Comparison of ENCODE assay signal across 8 cellular contexts in the genomic region with DNA sequence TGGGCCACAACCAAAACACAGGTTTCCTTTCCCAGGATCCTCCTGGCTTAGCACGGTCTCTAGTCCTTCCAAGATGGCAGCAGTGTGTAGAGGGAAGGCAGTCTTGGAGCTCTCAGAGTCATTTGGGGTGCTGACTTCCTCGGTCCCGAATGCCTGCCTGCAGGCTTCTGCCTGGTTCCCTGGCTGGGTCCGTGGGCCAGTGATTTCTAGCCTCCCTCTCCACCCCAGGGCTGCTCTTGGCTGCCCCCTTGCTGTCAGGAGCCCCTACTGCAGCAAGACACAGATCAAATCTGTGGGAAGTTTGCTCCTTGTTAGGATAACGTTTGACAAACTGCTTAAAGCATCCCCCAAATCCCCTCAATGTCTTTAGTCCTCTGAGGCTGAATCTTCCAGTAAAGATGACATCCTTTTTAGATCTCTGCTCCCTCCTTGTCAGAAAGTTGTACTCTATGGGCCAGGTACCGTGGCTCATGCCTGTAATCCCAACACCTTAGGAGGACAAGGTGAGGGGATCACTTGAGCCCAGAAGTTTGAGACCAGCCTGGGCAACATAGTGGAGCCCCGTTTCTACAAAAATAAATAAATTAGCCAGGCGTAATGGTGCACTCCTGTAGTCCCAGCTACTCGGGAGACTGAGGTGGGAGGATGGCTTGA.
DNase-seq lines count a peak whose midpoint lies in the region; ATAC-seq, FAIRE-seq and TF ChIP-seq lines count a peak whose summit lies in the region.

No MANE protein-coding gene starts in this region.

- H3K9me3 Mint-ChIP-seq in GM23338 (peaks cover 8% of the 10 kb centered on the region; the same call in 2 of the 3 replicates), astrocyte (ENCODE audit: unreplicated experiment) (peaks cover 30% of the 10 kb centered on the region)

- ATAC-seq in GM23338 (peak; percentile 99), GM21825 (IDR thresholded peaks at IDR 0.05; ENCODE audit: unreplicated experiment) (no peak), HG02973 (IDR thresholded peaks at IDR 0.05; ENCODE audit: unreplicated experiment) (no peak)

- POLR2A ChIA-PET in SK-N-SH (lab: Yijun Ruan, JAX): no interaction called here

- H3K4me3 ChIP-seq in AG10803 (ENCODE audit: low read length) (no peak overlapping the region), GM23338 (no peak overlapping the region), SK-N-SH (ENCODE audit: low read depth in 2 of 2, low read length in 1 of 2) (peak overlapping the region in 1 of 2 experiments; percentile 27; a peak in 1 of 4 replicates), astrocyte (ENCODE audit: insufficient read depth, low read depth, low read length) (no peak overlapping the region)

- H3K4me3 Mint-ChIP-seq in GM23338: no peak overlapping the region; the same call in 2 of the 3 replicates
- H3K4me3 Mint-ChIP-seq in astrocyte (ENCODE audit: unreplicated experiment): no peak overlapping the region

- DNase-seq in AG10803 (ENCODE audit: low read depth) (peak; percentile 9), GM23338 (ENCODE audit: low spot score) (peak; percentile 86), SK-N-SH (peak; percentile 72), astrocyte (ENCODE audit: low read depth) (no peak), inferior parietal cortex (ENCODE audit: extremely low spot score) (peak; percentile 59)
- DNase-seq in stimulated activated CD4-positive, alpha-beta T cell treated with anti-CD3 and anti-CD28 coated beads, Interleukin-4, amount 100 ng/mL, for 1 hour: peak; percentile 50

- FAIRE-seq in astrocyte (lab: Jason Lieb, UNC): no peak

- H3K36me3 ChIP-seq in GM23338 (ENCODE audit: insufficient read depth) (no peaks in the 10 kb centered on the region), SK-N-SH (replicated peaks in 1 of 2; ENCODE audit: control insufficient read depth in 1 of 2, insufficient read depth in 2 of 2, low read length in 1 of 2) (peaks cover 0 to 5% of the 10 kb centered on the region in 2 experiments), astrocyte (ENCODE audit: insufficient read depth, low read length) (no peaks in the 10 kb centered on the region)

- H3K4me1 Mint-ChIP-seq in GM23338: peaks cover 5% of the 10 kb centered on the region; the same call in 2 of the 3 replicates
- peaks cover 5% of the 10 kb centered on the region for H3K4me1 Mint-ChIP-seq in astrocyte (ENCODE audit: low read depth, unreplicated experiment)

- H3K9me3 ChIP-seq in SK-N-SH (peaks cover 7% of the 10 kb centered on the region; the same call in 1 of the 2 replicates), astrocyte (ENCODE audit: insufficient read depth, low read depth, low read length) (no peaks in the 10 kb centered on the region)

- H3K9ac ChIP-seq in SK-N-SH (no peak overlapping the region), astrocyte (ENCODE audit: low read length) (no peak overlapping the region)

- CTCF ChIA-PET in SK-N-SH (lab: Yijun Ruan, JAX): interaction anchor here (1.0 to 2.2 kb wide), 3 partner anchors 11 to 25 kb away, joined by 3 to 5 read pairs (median 4); no protein-coding TSS in a partner anchor

- H3K4me1 ChIP-seq in GM23338 (ENCODE audit: insufficient read depth) (no peaks in the 10 kb centered on the region; the same call in 1 of the 2 replicates), SK-N-SH (ENCODE audit: control insufficient read depth in 1 of 2, insufficient read depth in 2 of 2, low read depth in 1 of 2, low read length in 1 of 2) (no peaks in the 10 kb centered on the region; a peak in 1 of 4 replicates), astrocyte (ENCODE audit: insufficient read depth, low read length) (no peaks in the 10 kb centered on the region)

- H3K27ac ChIP-seq in GM23338 (ENCODE audit: low read depth) (no peak overlapping the region), SK-N-SH (ENCODE audit: low read depth in 2 of 2, low read length in 1 of 2) (no peak overlapping the region), astrocyte (ENCODE audit: low read depth, low read length) (no peak overlapping the region)

- H2AFZ ChIP-seq in GM23338 (peak overlapping the region; percentile 97), SK-N-SH (ENCODE audit: low read depth) (no peak overlapping the region), astrocyte (ENCODE audit: low read depth, low read length) (peak overlapping the region; percentile 52)

- H3K9me2 ChIP-seq in GM23338 (ENCODE audit: insufficient read depth) (0 out of 2 replicates have a peak, but pooled peaks cover 4% of the 10 kb centered on the region), SK-N-SH (no peaks in the 10 kb centered on the region)

- TF ChIP-seq CTCF in AG10803 (conservative IDR thresholded peaks at IDR 0.05; ENCODE audit: low read length) (peak; percentile 73), GM23338 (conservative IDR thresholded peaks at IDR 0.05; ENCODE audit: low read depth in 2 of 2) (peak; percentile 95), SK-N-SH (IDR thresholded peaks at IDR 0.05) (peak; percentile 76), astrocyte (IDR thresholded peaks at IDR 0.05; ENCODE audit: insufficient read depth, low read depth, low read length) (peak; percentile 83)

- H3F3A ChIP-seq in GM23338 (replicated peaks; ENCODE audit: low read depth) (no peaks in the 10 kb centered on the region), SK-N-SH (replicated peaks; ENCODE audit: insufficient read depth) (no peaks in the 10 kb centered on the region)

- H3K27me3 Mint-ChIP-seq in GM23338 (ENCODE audit: insufficient read depth, low read depth, poor library complexity) (peaks cover 7% of the 10 kb centered on the region), astrocyte (ENCODE audit: low read depth, unreplicated experiment) (peaks cover 17% of the 10 kb centered on the region)

- 12% methylated on average over 8 of the region's 9 CpGs for WGBS in SK-N-SH (ENCODE audit: low lambda C conversion rate)

- H3K4me2 ChIP-seq in GM23338: no peak overlapping the region
- no peak overlapping the region for H3K4me2 ChIP-seq in SK-N-SH
- H3K4me2 ChIP-seq in astrocyte (ENCODE audit: low read length): no peak overlapping the region

- H4K20me1 ChIP-seq in GM23338 (replicated peaks; ENCODE audit: insufficient read depth) (no peaks in the 10 kb centered on the region), SK-N-SH (ENCODE audit: insufficient read depth) (no peaks in the 10 kb centered on the region), astrocyte (ENCODE audit: insufficient read depth, low read length) (no peaks in the 10 kb centered on the region)

- H3K27ac Mint-ChIP-seq in GM23338: no peak overlapping the region
- H3K27ac Mint-ChIP-seq in astrocyte (ENCODE audit: unreplicated experiment): no peak overlapping the region

- H3K79me2 ChIP-seq in GM23338 (replicated peaks; ENCODE audit: insufficient read depth) (no peaks in the 10 kb centered on the region), SK-N-SH (ENCODE audit: insufficient read depth) (no peaks in the 10 kb centered on the region), astrocyte (ENCODE audit: insufficient read depth, low read length) (no peaks in the 10 kb centered on the region)

- peak; percentile 59 for TF ChIP-seq RAD21 in SK-N-SH (IDR thresholded peaks at IDR 0.05; ENCODE audit: low read length)

- TF ChIP-seq EP300 in SK-N-SH (IDR thresholded peaks at IDR 0.05; ENCODE audit: borderline replicate concordance in 1 of 2, low read depth in 1 of 2, low read length in 1 of 2): no peak

- no peaks in the 10 kb centered on the region for H3K27me3 ChIP-seq in GM23338 (ENCODE audit: insufficient read depth)
- no peaks in the 10 kb centered on the region for H3K27me3 ChIP-seq in SK-N-SH (ENCODE audit: insufficient read depth)
- no peaks in the 10 kb centered on the region for H3K27me3 ChIP-seq in astrocyte (ENCODE audit: insufficient read depth, low read length)

- H3K36me3 Mint-ChIP-seq in GM23338 (ENCODE audit: low read depth) (no peaks in the 10 kb centered on the region), astrocyte (ENCODE audit: low read depth, unreplicated experiment) (no peaks in the 10 kb centered on the region)

TF ChIP-seq in GM23338, 12 proteins besides CTCF, POLR2A, EP300 and RAD21 (continues in another document):
- TF ChIP-seq EZH2 (IDR thresholded peaks at IDR 0.05; ENCODE audit: low read depth, unreplicated experiment): no peak

TF ChIP-seq in SK-N-SH, 30 proteins besides CTCF, POLR2A, EP300 and RAD21:
- TF ChIP-seq SMC3 (IDR thresholded peaks at IDR 0.05; ENCODE audit: low read depth, low read length) (peak; percentile 53), NFIC (IDR thresholded peaks at IDR 0.05; ENCODE audit: borderline replicate concordance) (no peak)
